Comparison of ENCODE assay signal across 18 cellular contexts in genomic region chr10:127161482-127161881, GRCh38. TPM values are rescaled to one million over a fixed set of nuclear protein-coding genes. Genes with fewer than 3 reads are reported as not detected.
DNase-seq lines count a peak whose midpoint lies in the region; ATAC-seq and TF ChIP-seq lines count a peak whose summit lies in the region.
"Had no signal": no experiment of that assay in that cellular context is flagged by ENCODE, and none has a peak within 500 bp of the region (broad histone marks: within the 10 kb centered on the region; RNA-seq: fewer than 3 reads in every experiment).

No MANE protein-coding gene starts in this region.

- in situ Hi-C loops in gastrocnemius medialis (cut with MboI; ENCODE audit: low sequenced_read_pairs in 4 of 4): no loop called here

- no peaks in the 10 kb centered on the region for H3K27me3 ChIP-seq in gastrocnemius medialis
- H3K27me3 ChIP-seq: SJSA1 had no signal

- H3K9me3 ChIP-seq in gastrocnemius medialis: no peaks in the 10 kb centered on the region
- H3K9me3 ChIP-seq: SJSA1 had no signal

- H3K36me3 ChIP-seq in gastrocnemius medialis: no peaks in the 10 kb centered on the region
- H3K36me3 ChIP-seq: SJSA1 had no signal

- no peak overlapping the region for H3K27ac ChIP-seq in gastrocnemius medialis
- H3K27ac ChIP-seq: HL-60, SJSA1 had no signal

- intact Hi-C loops in gastrocnemius medialis (cut with DNase I; ENCODE audit: low total_unique reads): no loop called here

- H3K4me3 ChIP-seq in gastrocnemius medialis: no peak overlapping the region
- H3K4me3 ChIP-seq: SJSA1 had no signal

- DNase-seq in NCI-H1092 treated with DMSO at 0.1 percent for 48 hours (lab: John Stamatoyannopoulos, UW): peak; percentile 1
- DNase-seq in NCI-H1092 (lab: John Stamatoyannopoulos, UW): no peak
- DNase-seq in NCI-H1105 (lab: John Stamatoyannopoulos, UW): peak; percentile 2
- DNase-seq in NCI-H510A (lab: John Stamatoyannopoulos, UW): peak; percentile 26
- DNase-seq in myocyte (ENCODE audit: low read depth): peak; percentile 81
- no peak for DNase-seq in iPS-NIHi11 (ENCODE audit: low spot score)
- DNase-seq in gastrocnemius medialis: no peak
- DNase-seq: DND-41; NCI-H187; NCI-H2081 treated with DMSO at 0.1 percent for 48 hours; NCI-H69; NK-92 treated with Interleukin-12 subunit alpha and Interleukin-12 subunit beta, amount 100 ng/mL, for 24 hours; PC-3; T-helper 2 cell had no signal

- no peaks in the 10 kb centered on the region for H3K4me1 ChIP-seq in gastrocnemius medialis

- no peak for TF ChIP-seq CTCF in gastrocnemius medialis (IDR thresholded peaks at IDR 0.05 in 4 of 5, conservative IDR thresholded peaks at IDR 0.05 in 1 of 5)

- no peak for ATAC-seq in gastrocnemius medialis
- ATAC-seq: HCT116, PC-3 had no signal

- TF ChIP-seq POLR2A in gastrocnemius medialis (IDR thresholded peaks at IDR 0.05): no peak

RNA-seq across cellular contexts. Expression of gene INSYN2A, which starts 34.9 kb away (rescaled TPM):
- total RNA-seq in myocyte (2.3 and 4.0 TPM in 2 replicates), gastrocnemius medialis (not detected)
- polyA plus RNA-seq in myocyte (2012): 0.43 TPM
- total RNA-seq: H4, PC-3, SJSA1 had no signal

Comparison
In these comparisons a context has a peak if more than half of its experiments do, and no peak if none do; other contexts are left out.
1. DNase-seq: peak in NCI-H1092 treated with DMSO at 0.1 percent for 48 hours (single experiment), NCI-H1105 (single experiment), NCI-H510A (single experiment) and myocyte (single experiment); none in NCI-H1092 (single experiment), iPS-NIHi11 (single experiment) and gastrocnemius medialis (0 of 2).